In genomic region chr7:29146082-29146706, GRCh38 we compare ENCODE assay signal across 8 cellular contexts. TPM values are rescaled to one million over a fixed set of nuclear protein-coding genes. Genes with fewer than 3 reads are reported as not detected.
DNase-seq lines count a peak whose midpoint lies in the region; ATAC-seq and TF ChIP-seq lines count a peak whose summit lies in the region.

TSS of gene CPVL (minus strand) at chr7:29146537. CDS start at chr7:29121061, 25,476 bp downstream.

- H3K36me3 Mint-ChIP-seq in endodermal cell (ENCODE audit: low read depth), result peaks cover 4% of the 10 kb centered on the region
- no peaks in the 10 kb centered on the region for H3K36me3 Mint-ChIP-seq in mesothelial cell of epicardium
- H3K36me3 Mint-ChIP-seq in stimulated activated memory B cell treated with anti-CD40 and anti-IgM and Interleukin-4, amounts not matched to agents 10 μg/mL and 1 μg/mL and 100 μg/mL, for 72 hours, result no peaks in the 10 kb centered on the region

- 1% methylated on average over 14 to 41 of the region's 41 CpGs for WGBS in endodermal cell (ENCODE audit: insufficient coverage in 1 of 2, insufficient read length in 1 of 2), 2 experiments

- H3K4me1 Mint-ChIP-seq in endodermal cell, result peaks cover 27% of the 10 kb centered on the region
- H3K4me1 Mint-ChIP-seq in mesothelial cell of epicardium, result peaks cover 18% of the 10 kb centered on the region
- peaks cover 7% of the 10 kb centered on the region for H3K4me1 Mint-ChIP-seq in stimulated activated memory B cell treated with anti-CD40 and anti-IgM and Interleukin-4, amounts not matched to agents 10 μg/mL and 1 μg/mL and 100 μg/mL, for 72 hours

- ATAC-seq in stimulated activated memory B cell treated with anti-CD40 and anti-IgM and Interleukin-4, amounts not matched to agents 10 μg/mL and 1 μg/mL and 100 μg/mL, for 72 hours, result no peak
- no peak for ATAC-seq in HG02973 (IDR thresholded peaks at IDR 0.05; ENCODE audit: unreplicated experiment)

- TF ChIP-seq CTCF in HEK293 (tag by site-specific recombination; IDR thresholded peaks at IDR 0.05) (no peak), endodermal cell (conservative IDR thresholded peaks at IDR 0.05) (no peak), mesothelial cell of epicardium (IDR thresholded peaks at IDR 0.05; ENCODE audit: unreplicated experiment) (no peak), tibial artery (IDR thresholded peaks at IDR 0.05) (no peak)

- H3K27me3 Mint-ChIP-seq in endodermal cell (ENCODE audit: insufficient read depth) (peaks cover 38% of the 10 kb centered on the region), mesothelial cell of epicardium (ENCODE audit: low read depth) (peaks cover 42% of the 10 kb centered on the region)
- H3K27me3 Mint-ChIP-seq in stimulated activated memory B cell treated with anti-CD40 and anti-IgM and Interleukin-4, amounts not matched to agents 10 μg/mL and 1 μg/mL and 100 μg/mL, for 72 hours, result peaks cover 61% of the 10 kb centered on the region

- H3K36me3 ChIP-seq in HEK293 (ENCODE audit: control insufficient read depth in 2 of 2, insufficient read depth in 1 of 2, low read length in 2 of 2) (peaks cover 2 to 3% of the 10 kb centered on the region in 2 experiments; a peak in 2 of 3 replicates), endodermal cell (ENCODE audit: control insufficient read depth, insufficient read depth, low read length) (no peaks in the 10 kb centered on the region), tibial artery (no peaks in the 10 kb centered on the region)

- no peaks in the 10 kb centered on the region for H3K9me3 ChIP-seq in HEK293 (ENCODE audit: control insufficient read depth, insufficient read depth, low read depth, low read length)
- H3K9me3 ChIP-seq in endodermal cell (ENCODE audit: control insufficient read depth, low read length), result no peaks in the 10 kb centered on the region
- no peaks in the 10 kb centered on the region for H3K9me3 ChIP-seq in tibial artery

- H3K27me3 ChIP-seq in endodermal cell (ENCODE audit: control insufficient read depth, insufficient read depth, low read length, poor library complexity, severe bottlenecking), result peaks cover 26% of the 10 kb centered on the region
- H3K27me3 ChIP-seq in tibial artery, result peaks cover 0 to 19% of the 10 kb centered on the region in 2 donors

- H3K4me1 ChIP-seq in HEK293 (ENCODE audit: control insufficient read depth, insufficient read depth, low read length) (no peaks in the 10 kb centered on the region), endodermal cell (ENCODE audit: control insufficient read depth, insufficient read depth, low read length) (peaks cover 2% of the 10 kb centered on the region), tibial artery (peaks cover 0 to 10% (median 5%) of the 10 kb centered on the region in 4 donors)

- DNase-seq in NOMO-1 (lab: John Stamatoyannopoulos, UW; ENCODE audit: unreplicated experiment in 2 of 2) (peak; percentile 57 to 81), endodermal cell (peak; percentile 88), mesothelial cell of epicardium (ENCODE audit: low spot score in 2 of 2, unreplicated experiment in 2 of 2) (peak in 1 of 2 experiments; percentile 42), tibial artery (peak; percentile 72 to 78)
- DNase-seq in activated CD4-positive, alpha-beta T cell treated with anti-CD3 and anti-CD28 coated beads for 1 hour, result no peak

- peak within 1 kb of the TSS; percentile 84 for H3K4me3 Mint-ChIP-seq in endodermal cell
- H3K4me3 Mint-ChIP-seq in mesothelial cell of epicardium, result peak within 1 kb of the TSS; percentile 84
- H3K4me3 Mint-ChIP-seq in stimulated activated memory B cell treated with anti-CD40 and anti-IgM and Interleukin-4, amounts not matched to agents 10 μg/mL and 1 μg/mL and 100 μg/mL, for 72 hours, result no peak within 1 kb of the TSS

- H3K27ac Mint-ChIP-seq in endodermal cell (peak within 1 kb of the TSS; percentile 74), mesothelial cell of epicardium (no peak within 1 kb of the TSS)
- H3K27ac Mint-ChIP-seq in stimulated activated memory B cell treated with anti-CD40 and anti-IgM and Interleukin-4, amounts not matched to agents 10 μg/mL and 1 μg/mL and 100 μg/mL, for 72 hours, result no peak within 1 kb of the TSS

- peak within 1 kb of the TSS; percentile 28 for H3K9ac ChIP-seq in endodermal cell (ENCODE audit: extremely low read depth, low read length, poor library complexity, severe bottlenecking)

- POLR2A ChIA-PET in HEK293 (lab: Yijun Ruan, JAX), result interaction anchor here (0.6 to 1.6 kb wide), 5 partner anchors 10 to 1242 kb away, joined by 3 to 6 read pairs (median 3); no protein-coding TSS in a partner anchor

- H3K27ac ChIP-seq in HEK293 (ENCODE audit: extremely low read depth, low read depth, low read length) (peak within 1 kb of the TSS; percentile 80; the same call in 1 of the 2 replicates), endodermal cell (ENCODE audit: low read depth, low read length) (no peak within 1 kb of the TSS), tibial artery (no peak within 1 kb of the TSS)

- intact Hi-C loops in tibial artery (cut with DNase I; ENCODE audit: low total_unique reads), result no loop called here

- peak within 1 kb of the TSS; percentile 82 for H3K4me3 ChIP-seq in HEK293 (ENCODE audit: low read depth, low read length)
- peak within 1 kb of the TSS; percentile 90 for H3K4me3 ChIP-seq in endodermal cell (ENCODE audit: low read length)
- peak within 1 kb of the TSS; percentile 36 to 37 for H3K4me3 ChIP-seq in tibial artery

- no peaks in the 10 kb centered on the region for H3K9me3 Mint-ChIP-seq in endodermal cell
- no peaks in the 10 kb centered on the region for H3K9me3 Mint-ChIP-seq in mesothelial cell of epicardium
- H3K9me3 Mint-ChIP-seq in stimulated activated memory B cell treated with anti-CD40 and anti-IgM and Interleukin-4, amounts not matched to agents 10 μg/mL and 1 μg/mL and 100 μg/mL, for 72 hours, result no peaks in the 10 kb centered on the region

- CTCF ChIA-PET in HEK293 (lab: Yijun Ruan, JAX), result interaction anchor here (0.6 to 1.8 kb wide), 6 partner anchors 10 to 219 kb away, joined by 3 to 9 read pairs (median 4); no protein-coding TSS in a partner anchor

TF ChIP-seq in HEK293, 187 proteins besides CTCF, POLR2A, EP300 and RAD21 (continues in another document):
- TF ChIP-seq ZFP69B (tag by site-specific recombination; IDR thresholded peaks at IDR 0.05), result no peak; the same call in 1 of the 2 replicates
- TF ChIP-seq ZNF324 (tag by site-specific recombination; IDR thresholded peaks at IDR 0.05), result 0 out of 2 replicates have a peak, but pooled peaks have one; percentile 17
- no peak for TF ChIP-seq RBAK (tag by site-specific recombination; IDR thresholded peaks at IDR 0.05)
- TF ChIP-seq ZNF221 (tag by site-specific recombination; IDR thresholded peaks at IDR 0.05; ENCODE audit: borderline replicate concordance), result no peak
- TF ChIP-seq ZNF510 (tag by site-specific recombination; IDR thresholded peaks at IDR 0.05; ENCODE audit: insufficient replicate concordance), result no peak
- no peak for TF ChIP-seq WT1 (tag by site-specific recombination; IDR thresholded peaks at IDR 0.05)
- TF ChIP-seq ZNF621 (tag by site-specific recombination; IDR thresholded peaks at IDR 0.05), result no peak
- peak; percentile 85 for TF ChIP-seq ZNF2 (tag by site-specific recombination; IDR thresholded peaks at IDR 0.05)
- peak; percentile 75 for TF ChIP-seq ZNF341 (tag by site-specific recombination; IDR thresholded peaks at IDR 0.05; ENCODE audit: low read depth)
- TF ChIP-seq ZNF529 (tag by site-specific recombination; IDR thresholded peaks at IDR 0.05; ENCODE audit: insufficient replicate concordance), result no peak
- no peak for TF ChIP-seq ZNF18 (tag by site-specific recombination; IDR thresholded peaks at IDR 0.05)
- TF ChIP-seq KLF1 (tag by site-specific recombination; IDR thresholded peaks at IDR 0.05), result no peak
- TF ChIP-seq ZNF184 (tag by site-specific recombination; IDR thresholded peaks at IDR 0.05), result no peak
- no peak for TF ChIP-seq ZNF169 (tag by site-specific recombination; IDR thresholded peaks at IDR 0.05)
- no peak for TF ChIP-seq KLF10 (tag by site-specific recombination; IDR thresholded peaks at IDR 0.05)
- TF ChIP-seq SP2 (tag by site-specific recombination; IDR thresholded peaks at IDR 0.05), result no peak
- TF ChIP-seq ZEB2 (tag by site-specific recombination; IDR thresholded peaks at IDR 0.05), result peak; percentile 74; the same call in 1 of the 2 replicates
- TF ChIP-seq ZBTB7A (tag by site-specific recombination; IDR thresholded peaks at IDR 0.05; ENCODE audit: low read depth), result no peak
- peak; percentile 25; the same call in 1 of the 2 replicates for TF ChIP-seq ZBTB20 (tag by site-specific recombination; IDR thresholded peaks at IDR 0.05)
- no peak for TF ChIP-seq ZNF610 (tag by site-specific recombination; IDR thresholded peaks at IDR 0.05; ENCODE audit: borderline replicate concordance)
- no peak for TF ChIP-seq ZNF514 (tag by site-specific recombination; IDR thresholded peaks at IDR 0.05)
- no peak for TF ChIP-seq ZNF23 (tag by site-specific recombination; IDR thresholded peaks at IDR 0.05; ENCODE audit: borderline replicate concordance)
- TF ChIP-seq SCRT2 (tag by site-specific recombination; IDR thresholded peaks at IDR 0.05), result no peak
- no peak for TF ChIP-seq MZF1 (tag by site-specific recombination; IDR thresholded peaks at IDR 0.05; ENCODE audit: borderline replicate concordance)
- TF ChIP-seq ZNF350 (tag by site-specific recombination; IDR thresholded peaks at IDR 0.05), result no peak
- TF ChIP-seq ZBTB21 (tag by site-specific recombination; IDR thresholded peaks at IDR 0.05), result no peak
- TF ChIP-seq ZNF626 (tag by site-specific recombination; IDR thresholded peaks at IDR 0.05), result no peak
- TF ChIP-seq ZNF48 (tag by site-specific recombination; IDR thresholded peaks at IDR 0.05), result no peak
- TF ChIP-seq ZNF157 (tag by site-specific recombination; IDR thresholded peaks at IDR 0.05), result no peak
- TF ChIP-seq ZNF791 (tag by site-specific recombination; IDR thresholded peaks at IDR 0.05), result no peak

RNA-seq across cellular contexts. Expression of gene CPVL, which starts in this region (rescaled TPM):
- 10 to 100 TPM; 32.4 to 53.3 TPM for total RNA-seq in endodermal cell
- 21.3 TPM for polyA plus RNA-seq in endodermal cell (2013, experiment 1 of 2)
- polyA plus RNA-seq in endodermal cell (2013, experiment 2 of 2), result 20.9 TPM
- total RNA-seq in mesothelial cell of epicardium, result 10.7 to 11.4 TPM (median 11.1 TPM) in 3 replicates

Comparison
In these comparisons a context has a peak if more than half of its experiments do, and no peak if none do; other contexts are left out.
1. H3K4me3 ChIP-seq: peak in every context shown above with its lines; median percentile 90 in endodermal cell; 82 in HEK293; 36 in tibial artery.